Comparison of ENCODE assay signal across 9 cellular contexts in genomic region chr1:186404454-186405051, GRCh38. TPM values are rescaled to one million over a fixed set of nuclear protein-coding genes. Genes with fewer than 3 reads are reported as not detected.
A peak's percentile ranks its signal among the peaks of the same experiment; 100 is the strongest.
DNase-seq lines count a peak whose midpoint lies in the region; ATAC-seq, FAIRE-seq and TF ChIP-seq lines count a peak whose summit lies in the region.
"Had no signal": no experiment of that assay in that cellular context is flagged by ENCODE, and none has a peak within 500 bp of the region (broad histone marks: within the 10 kb centered on the region; RNA-seq: fewer than 3 reads in every experiment).

No MANE protein-coding gene starts in this region.

- FAIRE-seq in urothelium cell line (lab: Jason Lieb, UNC): no peak

- ATAC-seq in activated CD4-positive, CD25-positive, alpha-beta regulatory T cell treated with anti-CD3 and anti-CD28 coated beads, Interleukin-2, amount 50 U/mL, for 24 hours: peak; percentile 17 to 83
- peak; percentile 69 for ATAC-seq in HG02885 (IDR thresholded peaks at IDR 0.05; ENCODE audit: poor library complexity, unreplicated experiment)
- ATAC-seq in body of pancreas: peak; percentile 70

- H3K9me3 ChIP-seq in body of pancreas: no peaks in the 10 kb centered on the region

- WGBS in body of pancreas, 2 donors: 17 to 32% methylated on average over 5 of the region's 5 CpGs

- H3K27ac ChIP-seq in body of pancreas: no peak overlapping the region

- DNase-seq in activated CD4-positive, CD25-positive, alpha-beta regulatory T cell treated with anti-CD3 and anti-CD28 coated beads, Interleukin-2, amount 50 U/mL, for 72 hours: no peak
- DNase-seq in NCI-H526 (lab: John Stamatoyannopoulos, UW): peak; percentile 75 to 80
- no peak for DNase-seq in body of pancreas
- DNase-seq in kidney glomerular epithelial cell (lab: John Stamatoyannopoulos, UW): peak; percentile 35
- peak; percentile 13 for DNase-seq in urothelium cell line (ENCODE audit: low spot score)
- no peak for DNase-seq in KG1 (lab: John Stamatoyannopoulos, UW)

- no peaks in the 10 kb centered on the region for H3K27me3 ChIP-seq in body of pancreas

- TF ChIP-seq POLR2A in body of pancreas (IDR thresholded peaks at IDR 0.05): no peak

- peak; percentile 30 to 68 (median 62) for TF ChIP-seq CTCF in body of pancreas (IDR thresholded peaks at IDR 0.05)

- H3K4me3 ChIP-seq in body of pancreas: no peak overlapping the region

- intact Hi-C loops in body of pancreas (cut with DNase I): no loop called here

- peaks cover 12 to 16% of the 10 kb centered on the region in 2 donors for H3K36me3 ChIP-seq in body of pancreas (replicated peaks in 1 of 2; ENCODE audit: insufficient read depth in 1 of 2, low read depth in 2 of 2)

- H3K4me1 ChIP-seq in body of pancreas: peaks cover 3% of the 10 kb centered on the region

RNA-seq across cellular contexts. Expression of gene ODR4, which starts 28.9 kb away (rescaled TPM):
- total RNA-seq in body of pancreas: 10 to 100 TPM; 13.5 to 17.6 TPM

RNA-seq across cellular contexts. Expression of gene TPR, which starts 29.5 kb away (rescaled TPM):
- total RNA-seq in body of pancreas: 10 to 100 TPM; 30.7 to 31.1 TPM

RNA-seq across cellular contexts. Expression of gene PDC, which starts 56.4 kb away (rescaled TPM):
- total RNA-seq in body of pancreas: not detected
- total RNA-seq: temporal lobe had no signal

Comparison
In these comparisons a context has a peak if more than half of its experiments do, and no peak if none do; other contexts are left out.
1. DNase-seq: peak in NCI-H526 (2 of 2), kidney glomerular epithelial cell (single experiment) and urothelium cell line (single experiment); none in activated CD4-positive, CD25-positive, alpha-beta regulatory T cell treated with anti-CD3 and anti-CD28 coated beads, Interleukin-2, amount 50 U/mL, for 72 hours (single experiment), body of pancreas (0 of 4) and KG1 (single experiment).
2. Peak in every context shown above with its lines, with median percentiles within 50 percentile points of each other: ATAC-seq.